ENCODE assay signal across 10 cellular contexts in the genomic region with DNA sequence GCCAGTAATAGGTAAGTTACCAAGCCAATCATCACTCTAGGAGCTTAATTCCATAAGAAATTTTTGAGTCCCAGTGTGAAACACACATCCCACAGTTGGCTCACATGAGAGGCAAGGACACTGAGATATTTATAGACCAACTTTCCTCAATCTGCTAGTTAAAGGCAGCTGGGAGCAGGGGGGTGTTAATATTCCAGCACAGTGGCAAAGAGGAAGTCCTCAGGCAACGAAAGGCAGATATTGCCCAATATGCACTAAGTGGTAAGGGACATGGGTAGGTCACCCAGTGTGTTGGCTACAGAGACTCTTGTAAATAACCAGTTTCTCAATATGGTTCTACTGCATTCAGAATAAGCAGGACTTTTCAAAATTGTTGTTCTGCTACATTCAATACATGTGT.
DNase-seq lines count a peak whose midpoint lies in the region; ATAC-seq, FAIRE-seq and TF ChIP-seq lines count a peak whose summit lies in the region.
"Had no signal": no experiment of that assay in that cellular context is flagged by ENCODE, and none has a peak within 500 bp of the region (broad histone marks: within the 10 kb centered on the region; RNA-seq: fewer than 3 reads in every experiment).

No MANE protein-coding gene starts in this region.

- no peak overlapping the region for H2AFZ ChIP-seq in trophoblast cell (ENCODE audit: insufficient read depth, low read length, poor library complexity)

- no peaks in the 10 kb centered on the region for H3K4me1 ChIP-seq in trophoblast cell (ENCODE audit: control insufficient read depth in 1 of 2, insufficient read depth in 2 of 2, low read length in 2 of 2)

- DNase-seq in GM04503 (ENCODE audit: low read depth) (peak; percentile 17), RPMI7951 (ENCODE audit: low read depth) (peak; percentile 91), fibroblast of the aortic adventitia (ENCODE audit: low read depth) (peak; percentile 9), trophoblast cell (peak; percentile 71 to 87), AG20443 (ENCODE audit: low spot score) (no peak), GM19239 (ENCODE audit: insufficient read length, low spot score) (no peak)
- no peak for DNase-seq in activated CD4-positive, alpha-beta T cell treated with anti-CD3 and anti-CD28 coated beads for 4 hours
- DNase-seq: NCI-H1694 had no signal

- no peak for ATAC-seq in GM18907 (IDR thresholded peaks at IDR 0.05; ENCODE audit: unreplicated experiment)

- H3K4me3 ChIP-seq in fibroblast of the aortic adventitia (ENCODE audit: low read depth, low read length) (no peak overlapping the region), trophoblast cell (ENCODE audit: low read depth, low read length) (no peak overlapping the region)
- H3K4me3 ChIP-seq: tibial nerve had no signal

- WGBS in trophoblast cell (ENCODE audit: extremely low coverage, insufficient coverage, insufficient read length), result no CpG with 5 or more reads among the region's 1 CpG

- no peak overlapping the region for H2AK5ac ChIP-seq in trophoblast cell (ENCODE audit: low read length)

- TF ChIP-seq CTCF in fibroblast of the aortic adventitia (IDR thresholded peaks at IDR 0.05; ENCODE audit: insufficient read depth, low read length), result no peak

- H3K18ac ChIP-seq in trophoblast cell (ENCODE audit: low read length), result no peak overlapping the region

- H4K8ac ChIP-seq in trophoblast cell (ENCODE audit: low read depth, low read length), result no peak overlapping the region

- H3K9ac ChIP-seq in trophoblast cell (ENCODE audit: low read length), result no peak overlapping the region

- no peaks in the 10 kb centered on the region for H3K79me1 ChIP-seq in trophoblast cell (ENCODE audit: low read length)

- H3K4ac ChIP-seq in trophoblast cell (ENCODE audit: low read depth, low read length), result no peak overlapping the region

- H3K79me2 ChIP-seq in trophoblast cell (ENCODE audit: control insufficient read depth, insufficient read depth, low read length, poor library complexity), result no peaks in the 10 kb centered on the region

- H4K12ac ChIP-seq in trophoblast cell (ENCODE audit: low read depth, low read length), result no peak overlapping the region

- H2BK12ac ChIP-seq in trophoblast cell (ENCODE audit: low read length), result no peak overlapping the region

- no peaks in the 10 kb centered on the region for H3K9me3 ChIP-seq in trophoblast cell (ENCODE audit: insufficient read depth, low read depth, low read length)
- H3K9me3 ChIP-seq: tibial nerve had no signal

- no peak overlapping the region for H3K14ac ChIP-seq in trophoblast cell (ENCODE audit: low read length)

- no peak overlapping the region for H3K4me2 ChIP-seq in trophoblast cell (ENCODE audit: low read length)

- no peak overlapping the region for H3K27ac ChIP-seq in trophoblast cell (ENCODE audit: low read depth, low read length)

- no peak overlapping the region for H4K91ac ChIP-seq in trophoblast cell (ENCODE audit: low read depth, low read length)

- H3K27me3 ChIP-seq in trophoblast cell (ENCODE audit: insufficient read depth, low read length), result no peaks in the 10 kb centered on the region
- H3K27me3 ChIP-seq: tibial nerve had no signal

- H2BK5ac ChIP-seq in trophoblast cell (ENCODE audit: low read depth, low read length, poor library complexity), result no peak overlapping the region

- FAIRE-seq in GM19239 (lab: Jason Lieb, UNC), result no peak

- no peak overlapping the region for H3K23ac ChIP-seq in trophoblast cell (ENCODE audit: low read length)

- H2BK120ac ChIP-seq in trophoblast cell (ENCODE audit: insufficient read depth, low read length, poor library complexity), result no peak overlapping the region

- H3K36me3 ChIP-seq in trophoblast cell (ENCODE audit: control insufficient read depth in 1 of 2, insufficient read depth in 2 of 2, low read length in 2 of 2), result peaks cover 7 to 9% of the 10 kb centered on the region in 2 experiments

Comparison
In these comparisons a context has a peak if more than half of its experiments do, and no peak if none do; other contexts are left out.
1. DNase-seq: peak in GM04503 (single experiment), RPMI7951 (single experiment), fibroblast of the aortic adventitia (single experiment) and trophoblast cell (2 of 2); none in AG20443 (single experiment), GM19239 (single experiment) and activated CD4-positive, alpha-beta T cell treated with anti-CD3 and anti-CD28 coated beads for 4 hours (0 of 2).